Comparison of ENCODE assay signal across 11 cellular contexts in the genomic region with DNA sequence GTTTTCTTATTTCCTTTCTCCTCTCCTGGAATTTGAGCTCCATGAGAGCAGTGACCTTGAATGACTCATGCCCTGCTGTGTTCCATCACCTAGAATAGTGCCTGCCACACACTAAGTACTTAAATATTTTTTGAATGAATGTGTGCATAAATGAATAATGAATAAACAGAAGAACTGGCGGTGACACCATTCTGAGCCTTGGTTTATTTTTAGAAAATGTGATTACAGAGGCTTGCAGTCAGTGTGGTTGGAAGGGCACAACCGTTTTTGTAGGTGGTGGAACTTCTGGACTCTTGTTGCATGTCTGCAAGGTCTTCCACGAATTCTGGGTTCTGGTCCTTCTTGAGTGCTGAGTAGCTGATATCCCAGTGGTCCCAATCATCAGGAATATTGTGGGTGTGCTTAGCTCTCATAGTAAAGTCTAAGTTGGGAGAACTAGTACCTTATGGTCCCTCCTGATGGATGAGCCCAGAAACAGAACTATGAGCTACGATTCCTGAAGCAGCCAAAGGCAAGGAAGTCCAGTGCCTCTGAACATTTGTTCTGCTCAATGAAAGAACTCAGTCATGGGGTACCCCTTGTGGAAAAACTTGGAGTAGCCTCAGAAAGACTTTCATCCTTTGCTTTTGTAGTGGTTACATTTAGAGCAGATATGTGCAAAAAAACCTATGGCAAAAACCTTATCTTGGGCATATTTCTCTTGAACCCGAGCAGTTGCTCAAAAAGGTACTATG. TPM values are rescaled to one million over a fixed set of nuclear protein-coding genes. Genes with fewer than 3 reads are reported as not detected.
DNase-seq lines count a peak whose midpoint lies in the region; ATAC-seq, FAIRE-seq and TF ChIP-seq lines count a peak whose summit lies in the region.
"Had no signal": no experiment of that assay in that cellular context is flagged by ENCODE, and none has a peak within 500 bp of the region (broad histone marks: within the 10 kb centered on the region; RNA-seq: fewer than 3 reads in every experiment).

No MANE protein-coding gene starts in this region.

- no peaks in the 10 kb centered on the region for H3K27me3 ChIP-seq in gastrocnemius medialis

- in situ Hi-C loops in gastrocnemius medialis (cut with MboI; ENCODE audit: low sequenced_read_pairs in 4 of 4) (no loop called here), GM13976 (cut with MboI; ENCODE audit: low sequenced_read_pairs, unreplicated experiment) (no loop called here)

- H3K9me3 ChIP-seq in gastrocnemius medialis = no peaks in the 10 kb centered on the region

- intact Hi-C loops in gastrocnemius medialis (cut with DNase I; ENCODE audit: low total_unique reads) (loop anchor here (1.0 kb wide), 1 partner anchor 27 kb away; no protein-coding TSS in a partner anchor), lower leg skin (cut with DNase I; ENCODE audit: low total_unique reads) (no loop called here)

- peaks cover 8 to 9% of the 10 kb centered on the region in 2 donors for H3K4me1 ChIP-seq in gastrocnemius medialis

- 51 to 62% methylated on average over 5 of the region's 5 CpGs for WGBS in lower leg skin, 2 donors

- DNase-seq in GM19239 (ENCODE audit: insufficient read length, low spot score) = no peak
- peak; percentile 98 for DNase-seq in SW480 (ENCODE audit: low spot score)
- DNase-seq in foreskin melanocyte = peak; percentile 71
- peak; percentile 21 to 24 for DNase-seq in gastrocnemius medialis
- no peak for DNase-seq in lower leg skin (ENCODE audit: low spot score in 2 of 2)
- no peak for DNase-seq in GM13976 (ENCODE audit: low spot score)
- DNase-seq in midbrain (lab: John Stamatoyannopoulos, UW) = no peak
- DNase-seq in stimulated activated naive CD4-positive, alpha-beta T cell (lab: John Stamatoyannopoulos, UW) = no peak
- DNase-seq: NCI-H510A; stimulated activated naive B cell treated with anti-CD40 and anti-IgM and Interleukin-4, amounts not matched to agents 10 μg/mL and 1 μg/mL and 100 μg/mL, for 72 hours had no signal

- peak; percentile 72 for FAIRE-seq in GM19239 (lab: Jason Lieb, UNC)
- FAIRE-seq: colon had no signal

- ATAC-seq in gastrocnemius medialis = peak; percentile 84 to 96
- ATAC-seq: stimulated activated naive B cell treated with anti-CD40 and anti-IgM and Interleukin-4, amounts not matched to agents 10 μg/mL and 1 μg/mL and 100 μg/mL, for 72 hours had no signal

- H3K36me3 ChIP-seq in gastrocnemius medialis = no peaks in the 10 kb centered on the region

- peak overlapping the region; percentile 53 to 71 (median 60) for H3K27ac ChIP-seq in gastrocnemius medialis

- TF ChIP-seq POLR2A in gastrocnemius medialis (IDR thresholded peaks at IDR 0.05) (no peak), lower leg skin (IDR thresholded peaks at IDR 0.05) (no peak)

- TF ChIP-seq CTCF in gastrocnemius medialis (IDR thresholded peaks at IDR 0.05 in 4 of 5, conservative IDR thresholded peaks at IDR 0.05 in 1 of 5) (no peak), lower leg skin (IDR thresholded peaks at IDR 0.05) (no peak), GM13976 (IDR thresholded peaks at IDR 0.05; ENCODE audit: borderline replicate concordance, control extremely low read depth, extremely low read depth, insufficient read depth, missing control alignments) (no peak)

- no peak overlapping the region for H3K4me3 ChIP-seq in gastrocnemius medialis
- no peak overlapping the region for H3K4me3 ChIP-seq in lower leg skin (ENCODE audit: low read depth, poor library complexity, severe bottlenecking)

RNA-seq across cellular contexts. Expression of a gene that starts 28.8 kb away (rescaled TPM):
- total RNA-seq in gastrocnemius medialis = 10 to 100 TPM in 2 of 4 donors, 1 to 10 TPM in 2; 6.4 to 12.1 (median 9.5) TPM
- total RNA-seq in lower leg skin = 10 to 100 TPM in 1 of 4 donors, 1 to 10 TPM in 3; 4.9 to 14.5 (median 7.2) TPM

RNA-seq across cellular contexts. Expression of a gene that starts 41.8 kb away (rescaled TPM):
- 10 to 100 TPM; 23.0 to 65.7 (median 32.4) TPM for total RNA-seq in gastrocnemius medialis
- total RNA-seq in lower leg skin = 10 to 100 TPM in 1 of 4 donors, 1 to 10 TPM in 3; 4.5 to 14.1 (median 8.4) TPM

Comparison
In these comparisons a context has a peak if more than half of its experiments do, and no peak if none do; other contexts are left out.
1. DNase-seq: peak in SW480 (single experiment), foreskin melanocyte (single experiment) and gastrocnemius medialis (2 of 2); none in GM19239 (single experiment), lower leg skin (0 of 2), GM13976 (single experiment), midbrain (single experiment) and stimulated activated naive CD4-positive, alpha-beta T cell (0 of 6).